13 cellular contexts compared by ENCODE assay signal in genomic region chr3:59839283-59839682, GRCh38.
DNase-seq lines count a peak whose midpoint lies in the region; ATAC-seq and TF ChIP-seq lines count a peak whose summit lies in the region.
"Had no signal": no experiment of that assay in that cellular context is flagged by ENCODE, and none has a peak within 500 bp of the region (broad histone marks: within the 10 kb centered on the region; RNA-seq: fewer than 3 reads in every experiment).

No MANE protein-coding gene starts in this region.

- H3K9me3 ChIP-seq in tibial artery: no peaks in the 10 kb centered on the region
- H3K9me3 ChIP-seq: testis had no signal

- peaks cover 21% of the 10 kb centered on the region for H3K4me1 Mint-ChIP-seq in activated CD8-positive, alpha-beta T cell treated with anti-CD3 and anti-CD28 coated beads, Interleukin-2, amount 10 ng/mL, durations not matched to agents 7 days and 5 days (ENCODE audit: low read depth)
- no peaks in the 10 kb centered on the region for H3K4me1 Mint-ChIP-seq in mesothelial cell of epicardium
- peaks cover 13% of the 10 kb centered on the region for H3K4me1 Mint-ChIP-seq in activated CD8-positive, alpha-beta memory T cell treated with anti-CD3 and anti-CD28 coated beads, Interleukin-2, amount 10 ng/mL, durations not matched to agents 7 days and 5 days

- no peaks in the 10 kb centered on the region for H3K4me1 ChIP-seq in tibial artery
- H3K4me1 ChIP-seq: testis had no signal

- H3K9me3 Mint-ChIP-seq in activated CD8-positive, alpha-beta T cell treated with anti-CD3 and anti-CD28 coated beads, Interleukin-2, amount 10 ng/mL, durations not matched to agents 7 days and 5 days (ENCODE audit: insufficient read depth): peaks cover 2% of the 10 kb centered on the region
- peaks cover 16% of the 10 kb centered on the region for H3K9me3 Mint-ChIP-seq in mesothelial cell of epicardium
- no peaks in the 10 kb centered on the region for H3K9me3 Mint-ChIP-seq in activated CD8-positive, alpha-beta memory T cell treated with anti-CD3 and anti-CD28 coated beads, Interleukin-2, amount 10 ng/mL, durations not matched to agents 7 days and 5 days (ENCODE audit: low read depth)

- in situ Hi-C loops in KBM-7 (cut with MboI; ENCODE audit: low pct_unique_long_range_greater_than_20kb, low sequenced_read_pairs): no loop called here

- peak; percentile 5 for ATAC-seq in HG02885 (IDR thresholded peaks at IDR 0.05; ENCODE audit: poor library complexity, unreplicated experiment)
- ATAC-seq in activated CD8-positive, alpha-beta T cell treated with anti-CD3 and anti-CD28 coated beads, Interleukin-2, amount 10 ng/mL, durations not matched to agents 7 days and 5 days: no peak
- ATAC-seq in activated CD8-positive, alpha-beta memory T cell treated with anti-CD3 and anti-CD28 coated beads, Interleukin-2, amount 10 ng/mL, durations not matched to agents 7 days and 5 days: no peak

- H3K27me3 Mint-ChIP-seq in activated CD8-positive, alpha-beta T cell treated with anti-CD3 and anti-CD28 coated beads, Interleukin-2, amount 10 ng/mL, durations not matched to agents 7 days and 5 days (ENCODE audit: low read depth): no peaks in the 10 kb centered on the region
- H3K27me3 Mint-ChIP-seq in mesothelial cell of epicardium (ENCODE audit: low read depth): peaks cover 2% of the 10 kb centered on the region
- peaks cover 4% of the 10 kb centered on the region for H3K27me3 Mint-ChIP-seq in activated CD8-positive, alpha-beta memory T cell treated with anti-CD3 and anti-CD28 coated beads, Interleukin-2, amount 10 ng/mL, durations not matched to agents 7 days and 5 days

- H3K4me3 ChIP-seq in GM06990 (replicated peaks; ENCODE audit: low read depth, low read length) (no peak overlapping the region), tibial artery (no peak overlapping the region)
- H3K4me3 ChIP-seq: testis had no signal

- no peaks in the 10 kb centered on the region; the same call in 1 of the 2 replicates for H3K27me3 ChIP-seq in GM06990 (replicated peaks; ENCODE audit: control insufficient read depth, insufficient read depth, low read length)
- no peaks in the 10 kb centered on the region for H3K27me3 ChIP-seq in tibial artery
- H3K27me3 ChIP-seq: testis had no signal

- no peak overlapping the region for H3K4me3 Mint-ChIP-seq in activated CD8-positive, alpha-beta T cell treated with anti-CD3 and anti-CD28 coated beads, Interleukin-2, amount 10 ng/mL, durations not matched to agents 7 days and 5 days
- H3K4me3 Mint-ChIP-seq in mesothelial cell of epicardium: no peak overlapping the region
- H3K4me3 Mint-ChIP-seq in activated CD8-positive, alpha-beta memory T cell treated with anti-CD3 and anti-CD28 coated beads, Interleukin-2, amount 10 ng/mL, durations not matched to agents 7 days and 5 days: no peak overlapping the region

- intact Hi-C loops in tibial artery (cut with DNase I; ENCODE audit: low total_unique reads): no loop called here

- H3K36me3 ChIP-seq in GM06990 (ENCODE audit: control insufficient read depth, insufficient read depth, low read length): no peaks in the 10 kb centered on the region
- H3K36me3 ChIP-seq in tibial artery: no peaks in the 10 kb centered on the region

- H3K27ac ChIP-seq in tibial artery: no peak overlapping the region
- H3K27ac ChIP-seq: testis, VCaP had no signal

- CTCF ChIA-PET in activated CD8-positive, alpha-beta T cell treated with anti-CD3 and anti-CD28 coated beads, Interleukin-2, amount 10 ng/mL, durations not matched to agents 7 days and 5 days (lab: Charles Lee): interaction anchor here (1.1 kb wide), 1 partner anchor 18 kb away, joined by 3 read pairs; no protein-coding TSS in a partner anchor
- CTCF ChIA-PET in activated CD8-positive, alpha-beta memory T cell treated with anti-CD3 and anti-CD28 coated beads, Interleukin-2, amount 10 ng/mL, durations not matched to agents 7 days and 5 days (lab: Charles Lee): interaction anchor here (1.0 kb wide), 1 partner anchor 626 kb away, joined by 3 read pairs; no protein-coding TSS in a partner anchor

- POLR2A ChIA-PET in activated CD8-positive, alpha-beta T cell treated with anti-CD3 and anti-CD28 coated beads, Interleukin-2, amount 10 ng/mL, durations not matched to agents 7 days and 5 days (lab: Charles Lee): no interaction called here

- peak overlapping the region; percentile 68 for H3K27ac Mint-ChIP-seq in activated CD8-positive, alpha-beta T cell treated with anti-CD3 and anti-CD28 coated beads, Interleukin-2, amount 10 ng/mL, durations not matched to agents 7 days and 5 days
- no peak overlapping the region for H3K27ac Mint-ChIP-seq in mesothelial cell of epicardium
- H3K27ac Mint-ChIP-seq in activated CD8-positive, alpha-beta memory T cell treated with anti-CD3 and anti-CD28 coated beads, Interleukin-2, amount 10 ng/mL, durations not matched to agents 7 days and 5 days: no peak overlapping the region

- H3K36me3 Mint-ChIP-seq in activated CD8-positive, alpha-beta T cell treated with anti-CD3 and anti-CD28 coated beads, Interleukin-2, amount 10 ng/mL, durations not matched to agents 7 days and 5 days (ENCODE audit: low read depth): no peaks in the 10 kb centered on the region
- no peaks in the 10 kb centered on the region for H3K36me3 Mint-ChIP-seq in mesothelial cell of epicardium
- H3K36me3 Mint-ChIP-seq in activated CD8-positive, alpha-beta memory T cell treated with anti-CD3 and anti-CD28 coated beads, Interleukin-2, amount 10 ng/mL, durations not matched to agents 7 days and 5 days: no peaks in the 10 kb centered on the region

- no peak for TF ChIP-seq CTCF in GM06990 (IDR thresholded peaks at IDR 0.05; ENCODE audit: insufficient read depth, low read length, poor library complexity, severe bottlenecking)
- TF ChIP-seq CTCF in mesothelial cell of epicardium (IDR thresholded peaks at IDR 0.05; ENCODE audit: unreplicated experiment): no peak
- TF ChIP-seq CTCF in tibial artery (IDR thresholded peaks at IDR 0.05): no peak

- DNase-seq in GM06990 (ENCODE audit: extremely low read depth, insufficient read length) (peak; percentile 11), hepatic stellate cell (ENCODE audit: low spot score) (peak; percentile 13), mesothelial cell of epicardium (ENCODE audit: low spot score in 2 of 2, unreplicated experiment in 2 of 2) (no peak), KBM-7 (no peak), tibial artery (no peak)
- DNase-seq in activated CD8-positive, alpha-beta T cell treated with anti-CD3 and anti-CD28 coated beads, Interleukin-2, amount 10 ng/mL, durations not matched to agents 7 days and 5 days: no peak
- no peak for DNase-seq in activated CD8-positive, alpha-beta memory T cell treated with anti-CD3 and anti-CD28 coated beads, Interleukin-2, amount 10 ng/mL, durations not matched to agents 7 days and 5 days
- DNase-seq: effector CD8-positive, alpha-beta T cell; NCI-H187; SHP77; testis had no signal

Comparison
In these comparisons a context has a peak if more than half of its experiments do, and no peak if none do; other contexts are left out.
1. DNase-seq: peak in GM06990 (single experiment) and hepatic stellate cell (single experiment); none in activated CD8-positive, alpha-beta T cell treated with anti-CD3 and anti-CD28 coated beads, Interleukin-2, amount 10 ng/mL, durations not matched to agents 7 days and 5 days (single experiment), mesothelial cell of epicardium (0 of 2), KBM-7 (single experiment), activated CD8-positive, alpha-beta memory T cell treated with anti-CD3 and anti-CD28 coated beads, Interleukin-2, amount 10 ng/mL, durations not matched to agents 7 days and 5 days (single experiment) and tibial artery (0 of 2).